Comparison of ENCODE assay signal across 8 cellular contexts in the genomic region with DNA sequence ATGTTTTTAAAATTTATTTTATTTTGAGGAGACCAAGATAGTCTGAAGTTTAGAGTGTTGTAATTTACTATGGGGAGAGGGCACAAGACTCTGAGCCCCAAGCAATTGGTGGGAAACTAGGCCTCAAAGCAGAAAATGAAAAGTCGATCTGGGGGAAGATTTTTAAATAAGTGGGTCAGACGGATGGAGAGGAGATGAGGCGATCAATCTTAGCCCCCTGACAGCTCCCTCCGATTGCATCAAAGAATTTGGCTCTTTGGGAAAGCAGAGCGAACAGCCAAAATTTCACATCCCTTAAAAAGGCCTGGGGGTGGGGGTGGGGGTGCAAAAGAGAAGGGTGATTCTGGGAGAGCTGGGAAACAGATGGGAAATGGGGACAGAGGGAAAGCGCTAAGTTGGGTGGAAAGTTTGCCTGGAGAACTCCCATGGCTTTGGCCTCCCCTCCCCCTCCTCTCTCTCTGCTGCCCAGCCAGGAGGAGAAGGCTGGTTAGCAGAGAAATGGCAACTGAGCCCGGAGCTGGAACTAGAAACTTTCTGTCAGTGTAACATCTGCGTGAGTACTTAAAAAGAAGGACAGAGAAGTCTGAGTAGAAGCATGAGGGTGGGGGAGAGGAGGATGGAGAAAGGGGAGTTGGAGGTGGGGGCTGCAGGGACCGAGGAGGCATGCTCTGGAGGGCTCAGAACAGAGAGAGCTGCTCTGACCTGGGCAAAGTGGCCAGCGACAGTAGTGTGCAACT. TPM values are rescaled to one million over a fixed set of nuclear protein-coding genes. Genes with fewer than 3 reads are reported as not detected.
DNase-seq lines count a peak whose midpoint lies in the region; ATAC-seq and TF ChIP-seq lines count a peak whose summit lies in the region.
"Had no signal": no experiment of that assay in that cellular context is flagged by ENCODE, and none has a peak within 500 bp of the region (broad histone marks: within the 10 kb centered on the region; RNA-seq: fewer than 3 reads in every experiment).

No MANE protein-coding gene starts in this region.

- H3K27ac ChIP-seq in heart right ventricle (peak overlapping the region in 8 of 10 donors; percentile 44 to 92 (median 67)), right cardiac atrium (ENCODE audit: low read length) (peak overlapping the region; percentile 88), upper lobe of right lung (peak overlapping the region; percentile 58)
- H3K27ac ChIP-seq: epithelial cell of prostate, SJSA1 had no signal

- no peak for ATAC-seq in heart right ventricle
- no peak for ATAC-seq in Right ventricle myocardium inferior
- ATAC-seq in right cardiac atrium, result no peak
- ATAC-seq in upper lobe of right lung, result no peak
- no peak for ATAC-seq in HG02678 (IDR thresholded peaks at IDR 0.05; ENCODE audit: unreplicated experiment)
- ATAC-seq in GM19455 (IDR thresholded peaks at IDR 0.05; ENCODE audit: unreplicated experiment), result no peak

- H3K27me3 ChIP-seq in heart right ventricle (peaks cover 9 to 100% (median 98%) of the 10 kb centered on the region in 7 donors), right cardiac atrium (ENCODE audit: control insufficient read depth, insufficient read depth) (no peaks in the 10 kb centered on the region), upper lobe of right lung (peaks cover 64% of the 10 kb centered on the region)
- H3K27me3 ChIP-seq: SJSA1 had no signal

- H3K4me3 ChIP-seq in heart right ventricle (peak overlapping the region in 6 of 10 donors; percentile 6 to 36 (median 22)), right cardiac atrium (ENCODE audit: low read length) (peak overlapping the region; percentile 45), upper lobe of right lung (peak overlapping the region; percentile 35)
- H3K4me3 ChIP-seq: SJSA1 had no signal

- H3K36me3 ChIP-seq in heart right ventricle (peaks cover 0 to 2% (median 0%) of the 10 kb centered on the region in 9 donors), upper lobe of right lung (no peaks in the 10 kb centered on the region)

- whole genome bisulfite sequencing in heart right ventricle, 2 donors, result 32 to 35% methylated on average over 10 of the region's 10 CpGs
- WGBS in right cardiac atrium, result 39% methylated on average over 10 of the region's 10 CpGs

- DNase-seq in heart right ventricle (no peak), Right ventricle myocardium inferior (ENCODE audit: missing footprints) (no peak), right cardiac atrium (peak in 1 of 3 donors; percentile 28), upper lobe of right lung (no peak)

- intact Hi-C loops in heart right ventricle (cut with DNase I), result no loop called here
- intact Hi-C loops in Right ventricle myocardium inferior (cut with DNase I), result no loop called here
- intact Hi-C loops in right cardiac atrium (cut with DNase I), result no loop called here
- intact Hi-C loops in upper lobe of right lung (cut with DNase I), result no loop called here

- H3K4me1 ChIP-seq in heart right ventricle (peaks cover 0 to 38% (median 17%) of the 10 kb centered on the region in 9 donors), right cardiac atrium (ENCODE audit: control insufficient read depth, insufficient read depth, low read length) (peaks cover 3% of the 10 kb centered on the region), upper lobe of right lung (peaks cover 8% of the 10 kb centered on the region)

- TF ChIP-seq CTCF in heart right ventricle (IDR thresholded peaks at IDR 0.05) (no peak), upper lobe of right lung (IDR thresholded peaks at IDR 0.05) (no peak)

- H3K9me3 ChIP-seq in heart right ventricle, result no peaks in the 10 kb centered on the region
- no peaks in the 10 kb centered on the region for H3K9me3 ChIP-seq in right cardiac atrium (ENCODE audit: control insufficient read depth, low read length)
- no peaks in the 10 kb centered on the region for H3K9me3 ChIP-seq in upper lobe of right lung
- H3K9me3 ChIP-seq: SJSA1 had no signal

RNA-seq across cellular contexts. Expression of gene HOXB2, which starts 1.4 kb away (rescaled TPM):
- total RNA-seq in heart right ventricle (1 to 10 TPM in 8 of 10 donors, under 1 TPM in 2; 0.47 to 7.9 (median 2.0) TPM), Right ventricle myocardium inferior (2.5 TPM), right cardiac atrium (1 to 10 TPM; 2.4 to 9.9 (median 6.0) TPM), upper lobe of right lung (11.0 TPM)
- polyA plus RNA-seq in heart right ventricle (1 to 10 TPM; 4.5 to 7.8 TPM), right cardiac atrium (5.5 TPM)

RNA-seq across cellular contexts. Expression of gene HOXB1, which starts 15.5 kb away (rescaled TPM):
- not detected for total RNA-seq in heart right ventricle
- not detected for polyA plus RNA-seq in heart right ventricle
- total RNA-seq in Right ventricle myocardium inferior, result not detected
- not detected for total RNA-seq in right cardiac atrium
- not detected for polyA plus RNA-seq in right cardiac atrium
- total RNA-seq in upper lobe of right lung, result not detected
- total RNA-seq: SJSA1 had no signal

RNA-seq across cellular contexts. Expression of gene HOXB4, which starts 31.8 kb away (rescaled TPM):
- 1 to 10 TPM in 1 of 10 donors, under 1 TPM in 8, not detected in 1; 0.14 to 1.6 (median 0.29) TPM for total RNA-seq in heart right ventricle
- 1 to 10 TPM in 1 of 2 donors, under 1 TPM in 1; 0.90 to 1.4 TPM for polyA plus RNA-seq in heart right ventricle
- 0.38 TPM for total RNA-seq in Right ventricle myocardium inferior
- 1 to 10 TPM in 1 of 4 donors, under 1 TPM in 3; 0.38 to 1.1 (median 0.52) TPM for total RNA-seq in right cardiac atrium
- polyA plus RNA-seq in right cardiac atrium, result 1.1 TPM
- total RNA-seq in upper lobe of right lung, result 4.9 TPM

RNA-seq across cellular contexts. Expression of gene HOXB3, which starts 43.7 kb away (rescaled TPM):
- total RNA-seq in heart right ventricle (1 to 10 TPM in 5 of 10 donors, under 1 TPM in 5; 0.24 to 3.9 (median 0.97) TPM), Right ventricle myocardium inferior (1.2 TPM), right cardiac atrium (1 to 10 TPM; 1.2 to 2.3 (median 2.2) TPM), upper lobe of right lung (13.3 TPM)
- polyA plus RNA-seq in heart right ventricle (1 to 10 TPM; 1.3 to 5.9 TPM), right cardiac atrium (2.8 TPM)

RNA-seq across cellular contexts. Expression of gene HOXB5, which starts 47.2 kb away (rescaled TPM):
- total RNA-seq in heart right ventricle, result under 1 TPM in 1 of 10 donors, not detected in 9; 0.18 TPM
- polyA plus RNA-seq in heart right ventricle, result under 1 TPM; 0.06 to 0.15 TPM
- total RNA-seq in Right ventricle myocardium inferior, result not detected
- total RNA-seq in right cardiac atrium, result under 1 TPM in 3 of 4 donors, not detected in 1; 0.12 to 0.37 (median 0.14) TPM
- 0.14 TPM for polyA plus RNA-seq in right cardiac atrium
- total RNA-seq in upper lobe of right lung, result 4.4 TPM
